In genomic region chr20:37881601-37882343, GRCh38 we compare ENCODE assay signal across 1 cellular context.
A peak's percentile ranks its signal among the peaks of the same experiment; 100 is the strongest.
TF ChIP-seq lines count a peak whose summit lies in the region.

No MANE protein-coding gene starts in this region.

TF ChIP-seq in HepG2, 621 proteins besides CTCF, POLR2A, EP300 and RAD21 (continues in another document):
- no peak; the same call in 1 of the 2 replicates for TF ChIP-seq ZNF816 (CRISPR knock-in tag; IDR thresholded peaks at IDR 0.05; ENCODE audit: borderline replicate concordance)
- peak; percentile 89; the same call in 1 of the 2 replicates for TF ChIP-seq MTF2 (CRISPR knock-in tag; IDR thresholded peaks at IDR 0.05; ENCODE audit: borderline replicate concordance)
- TF ChIP-seq ZMYM2 (CRISPR knock-in tag; IDR thresholded peaks at IDR 0.05) = no peak
- no peak for TF ChIP-seq ZNF232 (CRISPR knock-in tag; IDR thresholded peaks at IDR 0.05; ENCODE audit: borderline replicate concordance)
- TF ChIP-seq ZNF878 (CRISPR knock-in tag; IDR thresholded peaks at IDR 0.05) = no peak
- TF ChIP-seq, protein P1, sequence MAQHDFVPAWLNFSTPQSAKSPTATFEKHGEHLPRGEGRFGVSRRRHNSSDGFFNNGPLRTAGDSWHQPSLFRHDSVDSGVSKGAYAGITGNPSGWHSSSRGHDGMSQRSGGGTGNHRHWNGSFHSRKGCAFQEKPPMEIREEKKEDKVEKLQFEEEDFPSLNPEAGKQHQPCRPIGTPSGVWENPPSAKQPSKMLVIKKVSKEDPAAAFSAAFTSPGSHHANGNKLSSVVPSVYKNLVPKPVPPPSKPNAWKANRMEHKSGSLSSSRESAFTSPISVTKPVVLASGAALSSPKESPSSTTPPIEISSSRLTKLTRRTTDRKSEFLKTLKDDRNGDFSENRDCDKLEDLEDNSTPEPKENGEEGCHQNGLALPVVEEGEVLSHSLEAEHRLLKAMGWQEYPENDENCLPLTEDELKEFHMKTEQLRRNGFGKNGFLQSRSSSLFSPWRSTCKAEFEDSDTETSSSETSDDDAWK (CRISPR knock-in tag; IDR thresholded peaks at IDR 0.05) = no peak
- TF ChIP-seq, protein P2, sequence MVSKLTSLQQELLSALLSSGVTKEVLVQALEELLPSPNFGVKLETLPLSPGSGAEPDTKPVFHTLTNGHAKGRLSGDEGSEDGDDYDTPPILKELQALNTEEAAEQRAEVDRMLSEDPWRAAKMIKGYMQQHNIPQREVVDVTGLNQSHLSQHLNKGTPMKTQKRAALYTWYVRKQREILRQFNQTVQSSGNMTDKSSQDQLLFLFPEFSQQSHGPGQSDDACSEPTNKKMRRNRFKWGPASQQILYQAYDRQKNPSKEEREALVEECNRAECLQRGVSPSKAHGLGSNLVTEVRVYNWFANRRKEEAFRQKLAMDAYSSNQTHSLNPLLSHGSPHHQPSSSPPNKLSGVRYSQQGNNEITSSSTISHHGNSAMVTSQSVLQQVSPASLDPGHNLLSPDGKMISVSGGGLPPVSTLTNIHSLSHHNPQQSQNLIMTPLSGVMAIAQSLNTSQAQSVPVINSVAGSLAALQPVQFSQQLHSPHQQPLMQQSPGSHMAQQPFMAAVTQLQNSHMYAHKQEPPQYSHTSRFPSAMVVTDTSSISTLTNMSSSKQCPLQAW (CRISPR knock-in tag; IDR thresholded peaks at IDR 0.05) = peak; percentile 69; the same call in 1 of the 2 replicates
- TF ChIP-seq ZNF343 (CRISPR knock-in tag; IDR thresholded peaks at IDR 0.05) = 0 out of 2 replicates have a peak, but pooled peaks have one; percentile 47
- TF ChIP-seq EED (CRISPR knock-in tag; IDR thresholded peaks at IDR 0.05) = no peak
- TF ChIP-seq XRCC5 (optimal IDR thresholded peaks at IDR 0.05; ENCODE audit: low read length) = peak; percentile 20
- no peak for TF ChIP-seq ZNF382 (CRISPR knock-in tag; IDR thresholded peaks at IDR 0.05; ENCODE audit: borderline replicate concordance)
- no peak for TF ChIP-seq ARNT (IDR thresholded peaks at IDR 0.05)
- no peak for TF ChIP-seq MLX (CRISPR knock-in tag; IDR thresholded peaks at IDR 0.05)
- no peak for TF ChIP-seq MIER2 (CRISPR knock-in tag; IDR thresholded peaks at IDR 0.05)
- TF ChIP-seq, protein P3, sequence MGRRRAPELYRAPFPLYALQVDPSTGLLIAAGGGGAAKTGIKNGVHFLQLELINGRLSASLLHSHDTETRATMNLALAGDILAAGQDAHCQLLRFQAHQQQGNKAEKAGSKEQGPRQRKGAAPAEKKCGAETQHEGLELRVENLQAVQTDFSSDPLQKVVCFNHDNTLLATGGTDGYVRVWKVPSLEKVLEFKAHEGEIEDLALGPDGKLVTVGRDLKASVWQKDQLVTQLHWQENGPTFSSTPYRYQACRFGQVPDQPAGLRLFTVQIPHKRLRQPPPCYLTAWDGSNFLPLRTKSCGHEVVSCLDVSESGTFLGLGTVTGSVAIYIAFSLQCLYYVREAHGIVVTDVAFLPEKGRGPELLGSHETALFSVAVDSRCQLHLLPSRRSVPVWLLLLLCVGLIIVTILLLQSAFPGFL (CRISPR knock-in tag; IDR thresholded peaks at IDR 0.05) = 0 out of 2 replicates have a peak, but pooled peaks have one; percentile 52
- no peak for TF ChIP-seq AGO2 (optimal IDR thresholded peaks at IDR 0.05; ENCODE audit: low read depth, low read length)
- TF ChIP-seq STAT5B (CRISPR knock-in tag; IDR thresholded peaks at IDR 0.05) = no peak
- TF ChIP-seq PRPF4 (IDR thresholded peaks at IDR 0.05; ENCODE audit: low read depth, low read length, poor library complexity, severe bottlenecking) = no peak
- TF ChIP-seq ZNF225 (CRISPR knock-in tag; IDR thresholded peaks at IDR 0.05) = peak; percentile 48; the same call in 1 of the 2 replicates
- no peak for TF ChIP-seq HNF4A (CRISPR knock-in tag; IDR thresholded peaks at IDR 0.05)
- no peak for TF ChIP-seq DBP (CRISPR knock-in tag; IDR thresholded peaks at IDR 0.05; ENCODE audit: not compliant biosample characterization)
- TF ChIP-seq MAZ (IDR thresholded peaks at IDR 0.05; ENCODE audit: borderline replicate concordance, low read depth, low read length) = no peak
- 0 out of 2 replicates have a peak, but pooled peaks have one; percentile 30 for TF ChIP-seq MAZ (CRISPR knock-in tag; IDR thresholded peaks at IDR 0.05; ENCODE audit: low read depth)
- no peak for TF ChIP-seq ZBTB14 (CRISPR knock-in tag; IDR thresholded peaks at IDR 0.05)
- TF ChIP-seq ZNF572 (CRISPR knock-in tag; IDR thresholded peaks at IDR 0.05) = peak; percentile 82; the same call in 1 of the 2 replicates
- TF ChIP-seq, protein P4, sequence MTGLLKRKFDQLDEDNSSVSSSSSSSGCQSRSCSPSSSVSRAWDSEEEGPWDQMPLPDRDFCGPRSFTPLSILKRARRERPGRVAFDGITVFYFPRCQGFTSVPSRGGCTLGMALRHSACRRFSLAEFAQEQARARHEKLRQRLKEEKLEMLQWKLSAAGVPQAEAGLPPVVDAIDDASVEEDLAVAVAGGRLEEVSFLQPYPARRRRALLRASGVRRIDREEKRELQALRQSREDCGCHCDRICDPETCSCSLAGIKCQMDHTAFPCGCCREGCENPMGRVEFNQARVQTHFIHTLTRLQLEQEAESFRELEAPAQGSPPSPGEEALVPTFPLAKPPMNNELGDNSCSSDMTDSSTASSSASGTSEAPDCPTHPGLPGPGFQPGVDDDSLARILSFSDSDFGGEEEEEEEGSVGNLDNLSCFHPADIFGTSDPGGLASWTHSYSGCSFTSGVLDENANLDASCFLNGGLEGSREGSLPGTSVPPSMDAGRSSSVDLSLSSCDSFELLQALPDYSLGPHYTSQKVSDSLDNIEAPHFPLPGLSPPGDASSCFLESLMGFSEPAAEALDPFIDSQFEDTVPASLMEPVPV (CRISPR knock-in tag; IDR thresholded peaks at IDR 0.05) = no peak
- TF ChIP-seq ERF (CRISPR knock-in tag; IDR thresholded peaks at IDR 0.05) = peak; percentile 12; the same call in 1 of the 2 replicates
- TF ChIP-seq ZBTB38 (CRISPR knock-in tag; IDR thresholded peaks at IDR 0.05) = peak; percentile 79; the same call in 1 of the 2 replicates
- TF ChIP-seq, protein P5, sequence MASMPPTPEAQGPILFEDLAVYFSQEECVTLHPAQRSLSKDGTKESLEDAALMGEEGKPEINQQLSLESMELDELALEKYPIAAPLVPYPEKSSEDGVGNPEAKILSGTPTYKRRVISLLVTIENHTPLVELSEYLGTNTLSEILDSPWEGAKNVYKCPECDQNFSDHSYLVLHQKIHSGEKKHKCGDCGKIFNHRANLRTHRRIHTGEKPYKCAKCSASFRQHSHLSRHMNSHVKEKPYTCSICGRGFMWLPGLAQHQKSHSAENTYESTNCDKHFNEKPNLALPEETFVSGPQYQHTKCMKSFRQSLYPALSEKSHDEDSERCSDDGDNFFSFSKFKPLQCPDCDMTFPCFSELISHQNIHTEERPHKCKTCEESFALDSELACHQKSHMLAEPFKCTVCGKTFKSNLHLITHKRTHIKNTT (CRISPR knock-in tag; IDR thresholded peaks at IDR 0.05) = no peak
- TF ChIP-seq, protein P6, sequence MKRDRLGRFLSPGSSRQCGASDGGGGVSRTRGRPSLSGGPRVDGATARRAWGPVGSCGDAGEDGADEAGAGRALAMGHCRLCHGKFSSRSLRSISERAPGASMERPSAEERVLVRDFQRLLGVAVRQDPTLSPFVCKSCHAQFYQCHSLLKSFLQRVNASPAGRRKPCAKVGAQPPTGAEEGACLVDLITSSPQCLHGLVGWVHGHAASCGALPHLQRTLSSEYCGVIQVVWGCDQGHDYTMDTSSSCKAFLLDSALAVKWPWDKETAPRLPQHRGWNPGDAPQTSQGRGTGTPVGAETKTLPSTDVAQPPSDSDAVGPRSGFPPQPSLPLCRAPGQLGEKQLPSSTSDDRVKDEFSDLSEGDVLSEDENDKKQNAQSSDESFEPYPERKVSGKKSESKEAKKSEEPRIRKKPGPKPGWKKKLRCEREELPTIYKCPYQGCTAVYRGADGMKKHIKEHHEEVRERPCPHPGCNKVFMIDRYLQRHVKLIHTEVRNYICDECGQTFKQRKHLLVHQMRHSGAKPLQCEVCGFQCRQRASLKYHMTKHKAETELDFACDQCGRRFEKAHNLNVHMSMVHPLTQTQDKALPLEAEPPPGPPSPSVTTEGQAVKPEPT (CRISPR knock-in tag; IDR thresholded peaks at IDR 0.05; ENCODE audit: low read depth) = no peak
- no peak for TF ChIP-seq GABPA (IDR thresholded peaks at IDR 0.05; ENCODE audit: low read depth, low read length)
- TF ChIP-seq GABPA (CRISPR knock-in tag; IDR thresholded peaks at IDR 0.05; ENCODE audit: low read depth) = no peak
- no peak for TF ChIP-seq ZNF33A (CRISPR knock-in tag; IDR thresholded peaks at IDR 0.05; ENCODE audit: borderline replicate concordance)
- TF ChIP-seq CBX5 (CRISPR knock-in tag; IDR thresholded peaks at IDR 0.05; ENCODE audit: borderline replicate concordance) = no peak
- TF ChIP-seq, protein P7, sequence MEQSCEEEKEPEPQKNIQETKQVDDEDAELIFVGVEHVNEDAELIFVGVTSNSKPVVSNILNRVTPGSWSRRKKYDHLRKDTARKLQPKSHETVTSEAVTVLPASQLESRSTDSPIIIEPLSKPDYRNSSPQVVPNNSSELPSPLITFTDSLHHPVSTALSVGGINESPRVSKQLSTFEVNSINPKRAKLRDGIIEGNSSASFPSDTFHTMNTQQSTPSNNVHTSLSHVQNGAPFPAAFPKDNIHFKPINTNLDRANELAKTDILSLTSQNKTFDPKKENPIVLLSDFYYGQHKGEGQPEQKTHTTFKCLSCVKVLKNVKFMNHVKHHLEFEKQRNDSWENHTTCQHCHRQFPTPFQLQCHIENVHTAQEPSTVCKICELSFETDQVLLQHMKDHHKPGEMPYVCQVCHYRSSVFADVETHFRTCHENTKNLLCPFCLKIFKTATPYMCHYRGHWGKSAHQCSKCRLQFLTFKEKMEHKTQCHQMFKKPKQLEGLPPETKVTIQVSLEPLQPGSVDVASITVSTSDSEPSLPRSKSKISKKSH (CRISPR knock-in tag; IDR thresholded peaks at IDR 0.05; ENCODE audit: borderline replicate concordance) = peak; percentile 84; the same call in 1 of the 2 replicates
- no peak for TF ChIP-seq HBP1 (CRISPR knock-in tag; IDR thresholded peaks at IDR 0.05; ENCODE audit: low read depth)
- TF ChIP-seq ARID2 (CRISPR knock-in tag; IDR thresholded peaks at IDR 0.05; ENCODE audit: borderline replicate concordance) = no peak
- TF ChIP-seq ZFP62 (CRISPR knock-in tag; IDR thresholded peaks at IDR 0.05) = no peak
- TF ChIP-seq, protein P8, sequence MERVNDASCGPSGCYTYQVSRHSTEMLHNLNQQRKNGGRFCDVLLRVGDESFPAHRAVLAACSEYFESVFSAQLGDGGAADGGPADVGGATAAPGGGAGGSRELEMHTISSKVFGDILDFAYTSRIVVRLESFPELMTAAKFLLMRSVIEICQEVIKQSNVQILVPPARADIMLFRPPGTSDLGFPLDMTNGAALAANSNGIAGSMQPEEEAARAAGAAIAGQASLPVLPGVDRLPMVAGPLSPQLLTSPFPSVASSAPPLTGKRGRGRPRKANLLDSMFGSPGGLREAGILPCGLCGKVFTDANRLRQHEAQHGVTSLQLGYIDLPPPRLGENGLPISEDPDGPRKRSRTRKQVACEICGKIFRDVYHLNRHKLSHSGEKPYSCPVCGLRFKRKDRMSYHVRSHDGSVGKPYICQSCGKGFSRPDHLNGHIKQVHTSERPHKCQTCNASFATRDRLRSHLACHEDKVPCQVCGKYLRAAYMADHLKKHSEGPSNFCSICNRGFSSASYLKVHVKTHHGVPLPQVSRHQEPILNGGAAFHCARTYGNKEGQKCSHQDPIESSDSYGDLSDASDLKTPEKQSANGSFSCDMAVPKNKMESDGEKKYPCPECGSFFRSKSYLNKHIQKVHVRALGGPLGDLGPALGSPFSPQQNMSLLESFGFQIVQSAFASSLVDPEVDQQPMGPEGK (CRISPR knock-in tag; IDR thresholded peaks at IDR 0.05) = no peak
- no peak for TF ChIP-seq NCOA1 (CRISPR knock-in tag; IDR thresholded peaks at IDR 0.05)
- TF ChIP-seq CENPT (CRISPR knock-in tag; IDR thresholded peaks at IDR 0.05; ENCODE audit: low read depth) = no peak
- TF ChIP-seq NCOA2 (CRISPR knock-in tag; IDR thresholded peaks at IDR 0.05) = no peak
- TF ChIP-seq SIX4 (CRISPR knock-in tag; IDR thresholded peaks at IDR 0.05) = no peak
- TF ChIP-seq, protein P9, sequence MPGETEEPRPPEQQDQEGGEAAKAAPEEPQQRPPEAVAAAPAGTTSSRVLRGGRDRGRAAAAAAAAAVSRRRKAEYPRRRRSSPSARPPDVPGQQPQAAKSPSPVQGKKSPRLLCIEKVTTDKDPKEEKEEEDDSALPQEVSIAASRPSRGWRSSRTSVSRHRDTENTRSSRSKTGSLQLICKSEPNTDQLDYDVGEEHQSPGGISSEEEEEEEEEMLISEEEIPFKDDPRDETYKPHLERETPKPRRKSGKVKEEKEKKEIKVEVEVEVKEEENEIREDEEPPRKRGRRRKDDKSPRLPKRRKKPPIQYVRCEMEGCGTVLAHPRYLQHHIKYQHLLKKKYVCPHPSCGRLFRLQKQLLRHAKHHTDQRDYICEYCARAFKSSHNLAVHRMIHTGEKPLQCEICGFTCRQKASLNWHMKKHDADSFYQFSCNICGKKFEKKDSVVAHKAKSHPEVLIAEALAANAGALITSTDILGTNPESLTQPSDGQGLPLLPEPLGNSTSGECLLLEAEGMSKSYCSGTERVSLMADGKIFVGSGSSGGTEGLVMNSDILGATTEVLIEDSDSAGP (CRISPR knock-in tag; IDR thresholded peaks at IDR 0.05; ENCODE audit: borderline replicate concordance) = peak; percentile 39; the same call in 1 of the 2 replicates
- TF ChIP-seq ATRX (CRISPR knock-in tag; IDR thresholded peaks at IDR 0.05; ENCODE audit: borderline replicate concordance) = no peak
